21 cellular contexts compared by ENCODE assay signal in the genomic region with DNA sequence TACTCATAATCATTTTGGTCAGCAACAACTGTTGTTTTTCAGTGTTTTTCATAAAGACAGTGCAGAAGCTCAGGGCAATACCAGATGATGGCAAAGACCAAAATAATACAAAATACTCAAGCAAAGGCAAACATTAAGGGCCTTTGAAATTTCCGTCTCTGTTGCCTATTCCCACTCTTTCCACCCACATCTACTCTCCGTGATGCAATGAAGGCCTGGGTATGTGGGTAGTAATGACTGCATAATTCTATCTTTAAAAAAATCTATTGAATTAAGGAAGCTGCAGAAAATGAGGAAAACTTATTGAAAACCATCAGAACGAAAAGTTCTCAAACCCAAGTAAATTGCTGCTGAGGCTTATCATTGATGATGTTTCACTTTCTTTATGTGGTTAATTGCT.
DNase-seq lines count a peak whose midpoint lies in the region; ATAC-seq lines count a peak whose summit lies in the region.
"Had no signal": no experiment of that assay in that cellular context is flagged by ENCODE, and none has a peak within 500 bp of the region (broad histone marks: within the 10 kb centered on the region; RNA-seq: fewer than 3 reads in every experiment).

No MANE protein-coding gene starts in this region.

- peak overlapping the region; percentile 83 for H3K27ac Mint-ChIP-seq in activated T-cell treated with anti-CD3 and anti-CD28 coated beads, Interleukin-2, amount 50 U/mL, for 24 hours
- peak overlapping the region in 7 of 8 donors; percentile 4 to 87 (median 56) for H3K27ac Mint-ChIP-seq in CD8-positive, alpha-beta memory T cell
- H3K27ac Mint-ChIP-seq in activated T-helper 2 cell treated with anti-CD3 and anti-CD28 coated beads, Interferon-gamma antibody, Interleukin-2, Interleukin-4, amounts not matched to agents 10 μg/mL and 5 μg/mL and 100 μg/mL, durations not matched to agents 14 hours and 24 hours and 36 hours = peak overlapping the region; percentile 64
- H3K27ac Mint-ChIP-seq: WTC11 had no signal

- CTCF ChIA-PET in CD8-positive, alpha-beta memory T cell (lab: Charles Lee) = interaction anchor here (1.3 kb wide), 1 partner anchor 204 kb away, joined by 3 read pairs; a partner anchor contains a TSS

- H3K27me3 Mint-ChIP-seq in activated T-cell treated with anti-CD3 and anti-CD28 coated beads, Interleukin-2, amount 50 U/mL, for 24 hours = no peaks in the 10 kb centered on the region
- H3K27me3 Mint-ChIP-seq in CD8-positive, alpha-beta memory T cell = no peaks in the 10 kb centered on the region
- no peaks in the 10 kb centered on the region for H3K27me3 Mint-ChIP-seq in activated T-helper 2 cell treated with anti-CD3 and anti-CD28 coated beads, Interferon-gamma antibody, Interleukin-2, Interleukin-4, amounts not matched to agents 10 μg/mL and 5 μg/mL and 100 μg/mL, durations not matched to agents 14 hours and 24 hours and 36 hours (ENCODE audit: low read depth)
- H3K27me3 Mint-ChIP-seq: IgD-negative memory B cell had no signal

- peaks cover 87% of the 10 kb centered on the region for H3K4me1 Mint-ChIP-seq in activated T-cell treated with anti-CD3 and anti-CD28 coated beads, Interleukin-2, amount 50 U/mL, for 24 hours (ENCODE audit: low read depth)
- H3K4me1 Mint-ChIP-seq in CD8-positive, alpha-beta memory T cell = peaks cover 66 to 94% (median 81%) of the 10 kb centered on the region in 3 donors
- H3K4me1 Mint-ChIP-seq in activated T-helper 2 cell treated with anti-CD3 and anti-CD28 coated beads, Interferon-gamma antibody, Interleukin-2, Interleukin-4, amounts not matched to agents 10 μg/mL and 5 μg/mL and 100 μg/mL, durations not matched to agents 14 hours and 24 hours and 36 hours (ENCODE audit: low read depth) = peaks cover 51% of the 10 kb centered on the region

- no peaks in the 10 kb centered on the region for H3K27me3 ChIP-seq in CD8-positive, alpha-beta memory T cell (ENCODE audit: insufficient read depth, low read length, poor library complexity, severe bottlenecking)
- H3K27me3 ChIP-seq: BE2C, colonic mucosa, tibial nerve had no signal

- peak overlapping the region; percentile 55 for H3K4me3 Mint-ChIP-seq in activated T-cell treated with anti-CD3 and anti-CD28 coated beads, Interleukin-2, amount 50 U/mL, for 24 hours
- H3K4me3 Mint-ChIP-seq in CD8-positive, alpha-beta memory T cell = peak overlapping the region in 6 of 7 donors; percentile 16 to 77 (median 49)
- no peak overlapping the region for H3K4me3 Mint-ChIP-seq in activated T-helper 2 cell treated with anti-CD3 and anti-CD28 coated beads, Interferon-gamma antibody, Interleukin-2, Interleukin-4, amounts not matched to agents 10 μg/mL and 5 μg/mL and 100 μg/mL, durations not matched to agents 14 hours and 24 hours and 36 hours (ENCODE audit: low read depth)
- H3K4me3 Mint-ChIP-seq: IgD-negative memory B cell, nephron, WTC11 had no signal

- peaks cover 63% of the 10 kb centered on the region for H3K36me3 Mint-ChIP-seq in activated T-cell treated with anti-CD3 and anti-CD28 coated beads, Interleukin-2, amount 50 U/mL, for 24 hours (ENCODE audit: low read depth)
- peaks cover 0 to 11% (median 0%) of the 10 kb centered on the region in 3 donors for H3K36me3 Mint-ChIP-seq in CD8-positive, alpha-beta memory T cell
- H3K36me3 Mint-ChIP-seq in activated T-helper 2 cell treated with anti-CD3 and anti-CD28 coated beads, Interferon-gamma antibody, Interleukin-2, Interleukin-4, amounts not matched to agents 10 μg/mL and 5 μg/mL and 100 μg/mL, durations not matched to agents 14 hours and 24 hours and 36 hours (ENCODE audit: low read depth) = peaks cover 30% of the 10 kb centered on the region
- H3K36me3 Mint-ChIP-seq: WTC11 had no signal

- H3K4me1 ChIP-seq in CD8-positive, alpha-beta memory T cell (ENCODE audit: insufficient read depth, low read length) = peaks cover 34% of the 10 kb centered on the region

- H3K9me3 ChIP-seq in CD8-positive, alpha-beta memory T cell (ENCODE audit: low read length) = no peaks in the 10 kb centered on the region
- H3K9me3 ChIP-seq: BE2C, colonic mucosa, tibial nerve had no signal

- DNase-seq in activated T-cell treated with anti-CD3 and anti-CD28 coated beads, Interleukin-2, amount 50 U/mL, for 24 hours = no peak
- DNase-seq in activated T-cell treated with anti-CD3 and anti-CD28 coated beads, Interleukin-2, amount 50 U/mL, for 1 hour = no peak
- DNase-seq in CD8-positive, alpha-beta memory T cell = no peak
- DNase-seq in activated T-helper 2 cell treated with anti-CD3 and anti-CD28 coated beads, Interferon-gamma antibody, Interleukin-2, Interleukin-4, amounts not matched to agents 10 μg/mL and 5 μg/mL and 100 μg/mL, durations not matched to agents 14 hours and 24 hours and 36 hours (ENCODE audit: low spot score) = no peak
- DNase-seq in putamen (ENCODE audit: low spot score) (peak; percentile 49), NCI-H345 treated with DMSO at 0.1 percent for 48 hours (lab: John Stamatoyannopoulos, UW; ENCODE audit: unreplicated experiment) (no peak), NCI-H1436 treated with DMSO at 0.1 percent for 48 hours (lab: John Stamatoyannopoulos, UW) (no peak)
- DNase-seq: amniotic stem cell, BE2C, colonic mucosa, DND-41, NCI-H1048, NCI-H1930, NCI-H524 treated with DMSO at 0.1 percent for 48 hours had no signal

- POLR2A ChIA-PET in CD8-positive, alpha-beta memory T cell (lab: Charles Lee) = interaction anchor here (0.8 kb wide), 1 partner anchor 119 kb away, joined by 3 read pairs; no protein-coding TSS in a partner anchor

- ATAC-seq in HG03520 (IDR thresholded peaks at IDR 0.05; ENCODE audit: unreplicated experiment) = no peak
- ATAC-seq: Right ventricle myocardium inferior, SK-N-SH treated with all-trans-retinoic acid at 6 μM for 48 hours, WTC11 had no signal

- intact Hi-C loops in activated T-helper 2 cell treated with anti-CD3 and anti-CD28 coated beads, Interferon-gamma antibody, Interleukin-2, Interleukin-4, amounts not matched to agents 10 μg/mL and 5 μg/mL and 100 μg/mL, durations not matched to agents 14 hours and 24 hours and 36 hours (cut with micrococcal nuclease) = no loop called here

- H3K4me3 ChIP-seq in CD8-positive, alpha-beta memory T cell (ENCODE audit: low read length) = no peak overlapping the region
- H3K4me3 ChIP-seq: colonic mucosa, tibial nerve had no signal

- H3K36me3 ChIP-seq in CD8-positive, alpha-beta memory T cell (ENCODE audit: insufficient read depth, low read length) = no peaks in the 10 kb centered on the region
- H3K36me3 ChIP-seq: BE2C, colonic mucosa, tibial nerve had no signal

- no peak overlapping the region for H3K27ac ChIP-seq in CD8-positive, alpha-beta memory T cell (ENCODE audit: low read depth, low read length)
- H3K27ac ChIP-seq: colonic mucosa had no signal

- H3K9me3 Mint-ChIP-seq in activated T-cell treated with anti-CD3 and anti-CD28 coated beads, Interleukin-2, amount 50 U/mL, for 24 hours = no peaks in the 10 kb centered on the region
- no peaks in the 10 kb centered on the region for H3K9me3 Mint-ChIP-seq in CD8-positive, alpha-beta memory T cell
- no peaks in the 10 kb centered on the region for H3K9me3 Mint-ChIP-seq in activated T-helper 2 cell treated with anti-CD3 and anti-CD28 coated beads, Interferon-gamma antibody, Interleukin-2, Interleukin-4, amounts not matched to agents 10 μg/mL and 5 μg/mL and 100 μg/mL, durations not matched to agents 14 hours and 24 hours and 36 hours
- H3K9me3 Mint-ChIP-seq: IgD-negative memory B cell, nephron had no signal
